ENCODE assay signal across 8 cellular contexts in the genomic region with DNA sequence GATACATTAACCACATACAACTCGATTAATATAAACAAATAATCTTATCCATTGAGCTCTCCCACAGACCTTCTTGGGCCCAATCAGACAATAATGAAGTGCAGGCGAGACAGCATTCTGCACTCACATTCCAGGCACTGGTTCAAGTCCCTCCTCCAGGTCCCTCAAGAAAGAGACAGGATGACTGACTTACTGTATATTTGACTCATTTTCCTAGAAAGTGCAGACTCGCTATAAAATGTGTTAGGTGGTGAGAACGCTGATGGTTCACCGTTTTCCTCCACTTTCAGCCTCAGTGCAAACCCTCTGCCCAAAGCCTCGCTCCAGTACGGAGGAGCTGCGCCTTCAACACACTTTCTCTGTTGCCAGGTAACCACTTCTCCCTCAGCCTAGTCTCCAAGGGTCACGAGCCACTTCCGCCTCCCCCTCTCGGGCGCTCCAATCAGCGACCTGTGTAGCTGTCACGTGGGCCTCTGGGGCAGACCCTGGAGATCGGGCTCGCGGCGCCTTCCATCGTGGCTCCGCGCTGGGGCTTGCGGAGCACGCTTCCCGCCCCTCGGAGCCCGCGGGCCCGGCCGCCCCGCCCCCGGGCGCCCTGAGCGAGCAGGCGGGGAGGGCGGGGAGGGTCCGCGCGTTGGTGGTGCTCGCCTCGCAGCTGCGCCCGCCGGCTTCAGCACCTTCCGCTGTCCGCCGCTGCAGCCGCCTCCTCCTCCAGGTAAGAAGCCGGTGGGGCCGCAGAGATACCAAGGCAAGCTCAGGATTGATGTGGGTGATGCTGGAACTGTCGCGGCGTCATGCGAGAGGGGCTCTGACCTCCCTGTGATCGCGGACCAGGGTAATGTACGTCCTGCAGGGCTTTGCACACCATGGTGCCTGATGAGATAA. TPM values are rescaled to one million over a fixed set of nuclear protein-coding genes. Genes with fewer than 3 reads are reported as not detected.
DNase-seq lines count a peak whose midpoint lies in the region; ATAC-seq, FAIRE-seq and TF ChIP-seq lines count a peak whose summit lies in the region.

A gene (plus strand): TSS at position 477 of the 885 bp plus-strand sequence. CDS start 45,740 bp downstream, outside the sequence.

- H3K4me1 Mint-ChIP-seq in astrocyte (ENCODE audit: low read depth, unreplicated experiment): no peaks in the 10 kb centered on the region

- no peak for FAIRE-seq in astrocyte (lab: Jason Lieb, UNC)

- no peaks in the 10 kb centered on the region for H3K79me2 ChIP-seq in astrocyte (ENCODE audit: insufficient read depth, low read length)

- peak within 1 kb of the TSS; percentile 12 for H3K27ac ChIP-seq in astrocyte (ENCODE audit: low read depth, low read length)
- no peak within 1 kb of the TSS for H3K27ac ChIP-seq in vagina

- peak within 1 kb of the TSS; percentile 66 for H3K27ac Mint-ChIP-seq in astrocyte (ENCODE audit: unreplicated experiment)

- H3K9me3 Mint-ChIP-seq in astrocyte (ENCODE audit: unreplicated experiment): no peaks in the 10 kb centered on the region

- no peaks in the 10 kb centered on the region for H3K27me3 Mint-ChIP-seq in astrocyte (ENCODE audit: low read depth, unreplicated experiment)

- H3K36me3 Mint-ChIP-seq in astrocyte (ENCODE audit: low read depth, unreplicated experiment): no peaks in the 10 kb centered on the region

- intact Hi-C loops in vagina (cut with DNase I): no loop called here

- H3K9me3 ChIP-seq in astrocyte (ENCODE audit: insufficient read depth, low read depth, low read length): no peaks in the 10 kb centered on the region
- H3K9me3 ChIP-seq in vagina: no peaks in the 10 kb centered on the region

- no peaks in the 10 kb centered on the region for H3K4me1 ChIP-seq in astrocyte (ENCODE audit: insufficient read depth, low read length)
- no peaks in the 10 kb centered on the region for H3K4me1 ChIP-seq in vagina

- peak within 1 kb of the TSS; percentile 94 for H3K4me3 Mint-ChIP-seq in astrocyte (ENCODE audit: unreplicated experiment)

- peak; percentile 91 for DNase-seq in NCI-H2029 (lab: John Stamatoyannopoulos, UW)
- DNase-seq in T-helper 9 cell: peak; percentile 25
- DNase-seq in astrocyte (ENCODE audit: low read depth): peak; percentile 71
- DNase-seq in hippocampal formation (lab: John Stamatoyannopoulos, UW): peak; percentile 92 to 95
- DNase-seq in retina: peak; percentile 92
- DNase-seq in vagina (ENCODE audit: extremely low spot score in 2 of 2): peak in 1 of 2 donors; percentile 92

- ATAC-seq in GM18499 (IDR thresholded peaks at IDR 0.05; ENCODE audit: insufficient read depth, unreplicated experiment) (peak; percentile 100), HG02885 (IDR thresholded peaks at IDR 0.05; ENCODE audit: poor library complexity, unreplicated experiment) (peak; percentile 100)

- peak within 1 kb of the TSS; percentile 87 for H2AFZ ChIP-seq in astrocyte (ENCODE audit: low read depth, low read length)

- TF ChIP-seq POLR2A in vagina (IDR thresholded peaks at IDR 0.05): no peak

- peak within 1 kb of the TSS; percentile 97 for H3K4me2 ChIP-seq in astrocyte (ENCODE audit: low read length)

- peak within 1 kb of the TSS; percentile 42 for H3K9ac ChIP-seq in astrocyte (ENCODE audit: low read length)

- H3K4me3 ChIP-seq in astrocyte (ENCODE audit: insufficient read depth, low read depth, low read length): peak within 1 kb of the TSS; percentile 74
- H3K4me3 ChIP-seq in vagina: peak within 1 kb of the TSS; percentile 57 to 71

- H4K20me1 ChIP-seq in astrocyte (ENCODE audit: insufficient read depth, low read length): no peaks in the 10 kb centered on the region

- TF ChIP-seq CTCF in astrocyte (IDR thresholded peaks at IDR 0.05; ENCODE audit: insufficient read depth, low read depth, low read length) (no peak), vagina (IDR thresholded peaks at IDR 0.05) (no peak)

- H3K36me3 ChIP-seq in astrocyte (ENCODE audit: insufficient read depth, low read length): no peaks in the 10 kb centered on the region
- no peaks in the 10 kb centered on the region for H3K36me3 ChIP-seq in vagina

- H3K27me3 ChIP-seq in astrocyte (ENCODE audit: insufficient read depth, low read length) (no peaks in the 10 kb centered on the region), vagina (no peaks in the 10 kb centered on the region)

RNA-seq across cellular contexts. Expression of the gene that starts here (rescaled TPM):
- total RNA-seq in astrocyte: 1.8 and 2.0 TPM in 2 replicates
- 2.0 TPM for total RNA-seq in vagina
